In genomic region chr5:6248132-6248531, GRCh38 we compare ENCODE assay signal across 25 cellular contexts.
"Had no signal": no experiment of that assay in that cellular context is flagged by ENCODE, and none has a peak within 500 bp of the region (broad histone marks: within the 10 kb centered on the region; RNA-seq: fewer than 3 reads in every experiment).

No MANE protein-coding gene starts in this region.

- H3K27me3 ChIP-seq: colonic mucosa, esophagus squamous epithelium, gastrocnemius medialis, left lung had no signal

- H3K36me3 Mint-ChIP-seq: mesothelial cell of epicardium had no signal

- H3K4me1 Mint-ChIP-seq: endodermal cell, mesothelial cell of epicardium had no signal

- H3K27ac Mint-ChIP-seq: dendritic cell treated with granulocyte-macrophage colony-stimulating factor and Interleukin-4, amounts not matched to agents 40 ng/mL and 50 ng/mL, for 4 days; effector memory CD8-positive, alpha-beta T cell; endodermal cell; mesothelial cell of epicardium had no signal

- DNase-seq: colonic mucosa; cortex of kidney; effector CD8-positive, alpha-beta T cell; effector memory CD8-positive, alpha-beta T cell; endodermal cell; erythroblast; esophagus squamous epithelium; foreskin fibroblast; foreskin melanocyte; gastrocnemius medialis; glutamatergic neuron; heart right ventricle; hippocampal formation; left cardiac atrium; left lung; left ventricle myocardium superior; lower lobe of right lung; mesenchymal stem cell; mucosa of descending colon had no signal

- H3K4me3 Mint-ChIP-seq: dendritic cell treated with granulocyte-macrophage colony-stimulating factor and Interleukin-4, amounts not matched to agents 40 ng/mL and 50 ng/mL, for 4 days; effector memory CD8-positive, alpha-beta T cell; endodermal cell; mesothelial cell of epicardium had no signal

- H3K36me3 ChIP-seq: colonic mucosa, esophagus squamous epithelium, gastrocnemius medialis, heart right ventricle, left lung, lower lobe of right lung had no signal

- H3K9me3 ChIP-seq: colonic mucosa, esophagus squamous epithelium, gastrocnemius medialis, lower lobe of right lung, mucosa of descending colon had no signal

- H3K9me3 Mint-ChIP-seq: dendritic cell treated with granulocyte-macrophage colony-stimulating factor and Interleukin-4, amounts not matched to agents 40 ng/mL and 50 ng/mL, for 4 days; effector memory CD8-positive, alpha-beta T cell; endodermal cell had no signal

- H3K27ac ChIP-seq: colonic mucosa, epithelial cell of prostate, esophagus squamous epithelium, gastrocnemius medialis, heart right ventricle, left lung, lower lobe of right lung had no signal

- FAIRE-seq: endometrium, islet of Langerhans, keratinocyte had no signal

- ATAC-seq: effector memory CD8-positive, alpha-beta T cell; gastrocnemius medialis; heart right ventricle; left cardiac atrium; left lung; left ventricle myocardium superior; lower lobe of right lung; mucosa of descending colon had no signal

- H3K27me3 Mint-ChIP-seq: dendritic cell treated with granulocyte-macrophage colony-stimulating factor and Interleukin-4, amounts not matched to agents 40 ng/mL and 50 ng/mL, for 4 days had no signal

- H3K4me3 ChIP-seq: colonic mucosa, esophagus squamous epithelium, gastrocnemius medialis, heart right ventricle, left lung, lower lobe of right lung, mucosa of descending colon had no signal

- H3K4me1 ChIP-seq: colonic mucosa, esophagus squamous epithelium, gastrocnemius medialis, heart right ventricle, left lung, lower lobe of right lung had no signal
